In genomic region chr19:49542446-49542845, GRCh38 we compare ENCODE assay signal across 15 cellular contexts. TPM values are rescaled to one million over a fixed set of nuclear protein-coding genes. Genes with fewer than 3 reads are reported as not detected.
DNase-seq lines count a peak whose midpoint lies in the region; ATAC-seq lines count a peak whose summit lies in the region.
"Had no signal": no experiment of that assay in that cellular context is flagged by ENCODE, and none has a peak within 500 bp of the region (broad histone marks: within the 10 kb centered on the region; RNA-seq: fewer than 3 reads in every experiment).

No MANE protein-coding gene starts in this region.

- ATAC-seq in activated CD8-positive, alpha-beta memory T cell treated with anti-CD3 and anti-CD28 coated beads, Interleukin-2, amount 10 ng/mL, durations not matched to agents 7 days and 5 days = no peak
- ATAC-seq: CD8-positive, alpha-beta T cell had no signal

- no peak overlapping the region for H3K9ac ChIP-seq in neuronal stem cell (ENCODE audit: low read depth, low read length, poor library complexity)
- H3K9ac ChIP-seq: GM23248 had no signal

- H4K91ac ChIP-seq in neuronal stem cell (ENCODE audit: low read depth, low read length, poor library complexity) = no peak overlapping the region

- H2BK12ac ChIP-seq in neuronal stem cell (ENCODE audit: low read length) = no peak overlapping the region

- H2BK120ac ChIP-seq in neuronal stem cell (ENCODE audit: low read depth, low read length) = no peak overlapping the region

- H2BK5ac ChIP-seq in neuronal stem cell (ENCODE audit: low read length) = no peak overlapping the region

- peak overlapping the region; percentile 38 for H3K18ac ChIP-seq in neuronal stem cell (ENCODE audit: low read length)

- no peak overlapping the region for H3K4me3 Mint-ChIP-seq in activated CD4-positive, alpha-beta T cell treated with anti-CD3 and anti-CD28 coated beads, Interleukin-2, amount 10 ng/mL, durations not matched to agents 7 days and 5 days
- H3K4me3 Mint-ChIP-seq in activated CD4-positive, alpha-beta T cell treated with anti-CD3 and anti-CD28 coated beads, Interleukin-2, amount 10 ng/mL, durations not matched to agents 24 days and 14 days = no peak overlapping the region
- no peak overlapping the region for H3K4me3 Mint-ChIP-seq in dendritic cell treated with granulocyte-macrophage colony-stimulating factor and Interleukin-4, amounts not matched to agents 40 ng/mL and 50 ng/mL, for 4 days
- no peak overlapping the region for H3K4me3 Mint-ChIP-seq in activated CD8-positive, alpha-beta memory T cell treated with anti-CD3 and anti-CD28 coated beads, Interleukin-2, amount 10 ng/mL, durations not matched to agents 7 days and 5 days
- H3K4me3 Mint-ChIP-seq: CD14-positive monocyte; CD8-positive, alpha-beta T cell had no signal

- peak overlapping the region; percentile 56 for H3K14ac ChIP-seq in neuronal stem cell (ENCODE audit: low read length)

- H3K27ac ChIP-seq in neuronal stem cell (replicated peaks; ENCODE audit: low read length) = no peak overlapping the region
- H3K27ac ChIP-seq: 22Rv1, GM23248 had no signal

- H3K4me3 ChIP-seq in H7 (ENCODE audit: insufficient read depth, low read depth, low read length) (no peak overlapping the region), neuronal stem cell (ENCODE audit: low read length in 2 of 2) (no peak overlapping the region)
- H3K4me3 ChIP-seq: GM23248 had no signal

- H3K36me3 Mint-ChIP-seq in activated CD4-positive, alpha-beta T cell treated with anti-CD3 and anti-CD28 coated beads, Interleukin-2, amount 10 ng/mL, durations not matched to agents 7 days and 5 days (ENCODE audit: low read depth) = no peaks in the 10 kb centered on the region
- no peaks in the 10 kb centered on the region for H3K36me3 Mint-ChIP-seq in activated CD4-positive, alpha-beta T cell treated with anti-CD3 and anti-CD28 coated beads, Interleukin-2, amount 10 ng/mL, durations not matched to agents 24 days and 14 days (ENCODE audit: low read depth)
- H3K36me3 Mint-ChIP-seq in dendritic cell treated with granulocyte-macrophage colony-stimulating factor and Interleukin-4, amounts not matched to agents 40 ng/mL and 50 ng/mL, for 4 days (ENCODE audit: low read depth) = peaks cover 83% of the 10 kb centered on the region
- H3K36me3 Mint-ChIP-seq in activated CD8-positive, alpha-beta memory T cell treated with anti-CD3 and anti-CD28 coated beads, Interleukin-2, amount 10 ng/mL, durations not matched to agents 7 days and 5 days = no peaks in the 10 kb centered on the region
- H3K36me3 Mint-ChIP-seq: CD8-positive, alpha-beta T cell had no signal

- peak overlapping the region; percentile 75 for H3K23ac ChIP-seq in neuronal stem cell (ENCODE audit: low read depth, low read length, poor library complexity)

- peaks cover 0 to 4% of the 10 kb centered on the region in 2 donors for H3K4me1 ChIP-seq in neuronal stem cell (ENCODE audit: control insufficient read depth in 2 of 2, insufficient read depth in 1 of 2, low read depth in 1 of 2, low read length in 2 of 2)

- H2AFZ ChIP-seq in neuronal stem cell (ENCODE audit: low read length) = no peak overlapping the region
- H2AFZ ChIP-seq: GM23248 had no signal

- no peak overlapping the region for H2BK15ac ChIP-seq in neuronal stem cell (ENCODE audit: low read length)

- no CpG with 5 or more reads among the region's 16 CpGs for WGBS in neuronal stem cell (ENCODE audit: extremely low coverage in 2 of 2, insufficient read length in 2 of 2, insufficient replicate concordance in 1 of 2), 2 donors

- H3K27me3 ChIP-seq in H7 (ENCODE audit: control insufficient read depth, insufficient read depth, low read length) (no peaks in the 10 kb centered on the region), neuronal stem cell (ENCODE audit: control insufficient read depth in 3 of 3, insufficient read depth in 3 of 3, low read depth in 1 of 3, low read length in 3 of 3) (no peaks in the 10 kb centered on the region)

- no peak overlapping the region for H3K4me2 ChIP-seq in neuronal stem cell (ENCODE audit: insufficient read depth, low read length, poor library complexity, severe bottlenecking)

- CTCF ChIA-PET in activated CD4-positive, alpha-beta T cell treated with anti-CD3 and anti-CD28 coated beads, Interleukin-2, amount 10 ng/mL, durations not matched to agents 7 days and 5 days (lab: Charles Lee) = interaction anchor here (1.0 to 1.8 kb wide), 3 partner anchors 8 to 28 kb away, joined by 3 to 6 read pairs (median 5); no protein-coding TSS in a partner anchor
- CTCF ChIA-PET in activated CD8-positive, alpha-beta memory T cell treated with anti-CD3 and anti-CD28 coated beads, Interleukin-2, amount 10 ng/mL, durations not matched to agents 7 days and 5 days (lab: Charles Lee) = interaction anchor here (1.6 kb wide), 1 partner anchor 11 kb away, joined by 3 read pairs; no protein-coding TSS in a partner anchor

- H3K79me1 ChIP-seq in neuronal stem cell (ENCODE audit: low read depth, low read length) = no peaks in the 10 kb centered on the region

- no peaks in the 10 kb centered on the region for H3K9me3 ChIP-seq in neuronal stem cell (replicated peaks in 1 of 2; ENCODE audit: control insufficient read depth in 2 of 2, insufficient read depth in 1 of 2, low read depth in 1 of 2, low read length in 2 of 2)

- no peak overlapping the region for H2AK5ac ChIP-seq in neuronal stem cell (ENCODE audit: low read depth, low read length)

- H3K4me1 Mint-ChIP-seq in activated CD4-positive, alpha-beta T cell treated with anti-CD3 and anti-CD28 coated beads, Interleukin-2, amount 10 ng/mL, durations not matched to agents 7 days and 5 days = peaks cover 28% of the 10 kb centered on the region
- H3K4me1 Mint-ChIP-seq in activated CD4-positive, alpha-beta T cell treated with anti-CD3 and anti-CD28 coated beads, Interleukin-2, amount 10 ng/mL, durations not matched to agents 24 days and 14 days = peaks cover 14% of the 10 kb centered on the region
- H3K4me1 Mint-ChIP-seq in dendritic cell treated with granulocyte-macrophage colony-stimulating factor and Interleukin-4, amounts not matched to agents 40 ng/mL and 50 ng/mL, for 4 days (ENCODE audit: low read depth) = peaks cover 28% of the 10 kb centered on the region
- H3K4me1 Mint-ChIP-seq in activated CD8-positive, alpha-beta memory T cell treated with anti-CD3 and anti-CD28 coated beads, Interleukin-2, amount 10 ng/mL, durations not matched to agents 7 days and 5 days = peaks cover 11% of the 10 kb centered on the region

- H3K36me3 ChIP-seq in H7 (replicated peaks; ENCODE audit: control insufficient read depth, insufficient read depth, low read length) (peaks cover 1% of the 10 kb centered on the region; the same call in 1 of the 2 replicates), neuronal stem cell (replicated peaks in 1 of 2; ENCODE audit: control insufficient read depth in 2 of 2, insufficient read depth in 2 of 2, low read length in 2 of 2) (peaks cover 5 to 18% of the 10 kb centered on the region in 2 donors)

- intact Hi-C loops in activated CD4-positive, alpha-beta T cell treated with anti-CD3 and anti-CD28 coated beads, Interleukin-2, amount 10 ng/mL, durations not matched to agents 24 days and 14 days (cut with micrococcal nuclease) = no loop called here
- intact Hi-C loops in dendritic cell treated with granulocyte-macrophage colony-stimulating factor and Interleukin-4, amounts not matched to agents 40 ng/mL and 50 ng/mL, for 4 days (cut with micrococcal nuclease) = no loop called here

- no peak for DNase-seq in activated CD4-positive, alpha-beta T cell treated with anti-CD3 and anti-CD28 coated beads, Interleukin-2, amount 10 ng/mL, durations not matched to agents 7 days and 5 days
- DNase-seq in activated CD4-positive, alpha-beta T cell treated with anti-CD3 and anti-CD28 coated beads, Interleukin-2, amount 10 ng/mL, durations not matched to agents 24 days and 14 days = no peak
- DNase-seq in H7 = peak; percentile 43
- DNase-seq in neuronal stem cell (ENCODE audit: low spot score) = no peak
- DNase-seq in activated CD8-positive, alpha-beta memory T cell treated with anti-CD3 and anti-CD28 coated beads, Interleukin-2, amount 10 ng/mL, durations not matched to agents 7 days and 5 days = no peak
- DNase-seq in ureter (ENCODE audit: low spot score) = no peak
- no peak for DNase-seq in cerebellum (ENCODE audit: low spot score)
- DNase-seq: CD8-positive, alpha-beta T cell; COR-L47; DND-41; GDM1; GM23248 had no signal

- peak overlapping the region; percentile 41 for H3K27ac Mint-ChIP-seq in activated CD4-positive, alpha-beta T cell treated with anti-CD3 and anti-CD28 coated beads, Interleukin-2, amount 10 ng/mL, durations not matched to agents 7 days and 5 days
- H3K27ac Mint-ChIP-seq in activated CD4-positive, alpha-beta T cell treated with anti-CD3 and anti-CD28 coated beads, Interleukin-2, amount 10 ng/mL, durations not matched to agents 24 days and 14 days = no peak overlapping the region
- H3K27ac Mint-ChIP-seq in dendritic cell treated with granulocyte-macrophage colony-stimulating factor and Interleukin-4, amounts not matched to agents 40 ng/mL and 50 ng/mL, for 4 days = peak overlapping the region; percentile 7
- H3K27ac Mint-ChIP-seq in activated CD8-positive, alpha-beta memory T cell treated with anti-CD3 and anti-CD28 coated beads, Interleukin-2, amount 10 ng/mL, durations not matched to agents 7 days and 5 days = no peak overlapping the region
- H3K27ac Mint-ChIP-seq: CD8-positive, alpha-beta T cell had no signal

- no peaks in the 10 kb centered on the region for H3K9me3 Mint-ChIP-seq in activated CD4-positive, alpha-beta T cell treated with anti-CD3 and anti-CD28 coated beads, Interleukin-2, amount 10 ng/mL, durations not matched to agents 7 days and 5 days
- no peaks in the 10 kb centered on the region for H3K9me3 Mint-ChIP-seq in activated CD4-positive, alpha-beta T cell treated with anti-CD3 and anti-CD28 coated beads, Interleukin-2, amount 10 ng/mL, durations not matched to agents 24 days and 14 days
- H3K9me3 Mint-ChIP-seq in dendritic cell treated with granulocyte-macrophage colony-stimulating factor and Interleukin-4, amounts not matched to agents 40 ng/mL and 50 ng/mL, for 4 days = no peaks in the 10 kb centered on the region
- H3K9me3 Mint-ChIP-seq in activated CD8-positive, alpha-beta memory T cell treated with anti-CD3 and anti-CD28 coated beads, Interleukin-2, amount 10 ng/mL, durations not matched to agents 7 days and 5 days (ENCODE audit: low read depth) = no peaks in the 10 kb centered on the region
- H3K9me3 Mint-ChIP-seq: CD14-positive monocyte; CD8-positive, alpha-beta T cell had no signal

- POLR2A ChIA-PET in activated CD4-positive, alpha-beta T cell treated with anti-CD3 and anti-CD28 coated beads, Interleukin-2, amount 10 ng/mL, durations not matched to agents 7 days and 5 days (lab: Charles Lee) = no interaction called here

- H3K4ac ChIP-seq in neuronal stem cell (ENCODE audit: low read length) = no peak overlapping the region

- no peak overlapping the region for H4K8ac ChIP-seq in neuronal stem cell (ENCODE audit: low read depth, low read length)

- no peaks in the 10 kb centered on the region for H3K27me3 Mint-ChIP-seq in activated CD4-positive, alpha-beta T cell treated with anti-CD3 and anti-CD28 coated beads, Interleukin-2, amount 10 ng/mL, durations not matched to agents 7 days and 5 days
- no peaks in the 10 kb centered on the region for H3K27me3 Mint-ChIP-seq in activated CD4-positive, alpha-beta T cell treated with anti-CD3 and anti-CD28 coated beads, Interleukin-2, amount 10 ng/mL, durations not matched to agents 24 days and 14 days
- peaks cover 1% of the 10 kb centered on the region for H3K27me3 Mint-ChIP-seq in dendritic cell treated with granulocyte-macrophage colony-stimulating factor and Interleukin-4, amounts not matched to agents 40 ng/mL and 50 ng/mL, for 4 days
- H3K27me3 Mint-ChIP-seq in activated CD8-positive, alpha-beta memory T cell treated with anti-CD3 and anti-CD28 coated beads, Interleukin-2, amount 10 ng/mL, durations not matched to agents 7 days and 5 days = no peaks in the 10 kb centered on the region

RNA-seq across cellular contexts. Expression of gene RCN3, which starts 14.6 kb away (rescaled TPM):
- 1 to 10 TPM; 4.2 TPM for total RNA-seq in activated CD4-positive, alpha-beta T cell treated with anti-CD3 and anti-CD28 coated beads, Interleukin-2, amount 10 ng/mL, durations not matched to agents 7 days and 5 days
- total RNA-seq in activated CD4-positive, alpha-beta T cell treated with anti-CD3 and anti-CD28 coated beads, Interleukin-2, amount 10 ng/mL, durations not matched to agents 24 days and 14 days = 2.0 and 4.3 TPM in 2 replicates
- 28.2 and 29.2 TPM in 2 replicates for total RNA-seq in H7 (2014; rRNA removed; shearing (Covaris generic))
- polyA plus RNA-seq in neuronal stem cell (2013, experiment 1 of 2) = 6.8 TPM
- polyA plus RNA-seq in neuronal stem cell (2013, experiment 2 of 2) = 7.0 TPM
- total RNA-seq in activated CD8-positive, alpha-beta memory T cell treated with anti-CD3 and anti-CD28 coated beads, Interleukin-2, amount 10 ng/mL, durations not matched to agents 7 days and 5 days = under 1 TPM; 0.19 to 0.53 TPM
- total RNA-seq in ureter (18.6 TPM), cerebellum (3.3 TPM)
- polyA plus RNA-seq: CD14-positive monocyte had no signal

RNA-seq across cellular contexts. Expression of gene FCGRT, which starts 30.0 kb away (rescaled TPM):
- total RNA-seq in activated CD4-positive, alpha-beta T cell treated with anti-CD3 and anti-CD28 coated beads, Interleukin-2, amount 10 ng/mL, durations not matched to agents 7 days and 5 days = 10 to 100 TPM; 25.0 to 27.4 TPM
- total RNA-seq in activated CD4-positive, alpha-beta T cell treated with anti-CD3 and anti-CD28 coated beads, Interleukin-2, amount 10 ng/mL, durations not matched to agents 24 days and 14 days = 0.99 and 1.1 TPM in 2 replicates
- total RNA-seq in H7 (2014; rRNA removed; shearing (Covaris generic)) = 28.5 and 36.9 TPM in 2 replicates
- polyA plus RNA-seq in neuronal stem cell (2013, experiment 1 of 2) = 32.8 TPM
- polyA plus RNA-seq in neuronal stem cell (2013, experiment 2 of 2) = 29.3 TPM
- 1 to 10 TPM; 2.1 to 7.9 TPM for total RNA-seq in activated CD8-positive, alpha-beta memory T cell treated with anti-CD3 and anti-CD28 coated beads, Interleukin-2, amount 10 ng/mL, durations not matched to agents 7 days and 5 days
- total RNA-seq in ureter (106 TPM), cerebellum (22.7 TPM)

RNA-seq across cellular contexts. Expression of gene NOSIP, which starts 37.9 kb away (rescaled TPM):
- total RNA-seq in activated CD4-positive, alpha-beta T cell treated with anti-CD3 and anti-CD28 coated beads, Interleukin-2, amount 10 ng/mL, durations not matched to agents 7 days and 5 days = 100 to 1,000 TPM; 288 TPM
- 66.1 and 68.5 TPM in 2 replicates for total RNA-seq in activated CD4-positive, alpha-beta T cell treated with anti-CD3 and anti-CD28 coated beads, Interleukin-2, amount 10 ng/mL, durations not matched to agents 24 days and 14 days
- total RNA-seq in H7 (2014; rRNA removed; shearing (Covaris generic)) = 102 and 142 TPM in 2 replicates
- polyA plus RNA-seq in neuronal stem cell (2013, experiment 1 of 2) = 44.8 TPM
- polyA plus RNA-seq in neuronal stem cell (2013, experiment 2 of 2) = 45.0 TPM
- total RNA-seq in activated CD8-positive, alpha-beta memory T cell treated with anti-CD3 and anti-CD28 coated beads, Interleukin-2, amount 10 ng/mL, durations not matched to agents 7 days and 5 days = 10 to 100 TPM; 77.3 to 96.1 TPM
- 35.6 TPM for total RNA-seq in ureter
- 25.4 TPM for total RNA-seq in cerebellum

RNA-seq across cellular contexts. Expression of gene PRRG2, which starts 38.7 kb away (rescaled TPM):
- 1 to 10 TPM; 1.1 TPM for total RNA-seq in activated CD4-positive, alpha-beta T cell treated with anti-CD3 and anti-CD28 coated beads, Interleukin-2, amount 10 ng/mL, durations not matched to agents 7 days and 5 days
- 0.56 and 1.0 TPM in 2 replicates for total RNA-seq in activated CD4-positive, alpha-beta T cell treated with anti-CD3 and anti-CD28 coated beads, Interleukin-2, amount 10 ng/mL, durations not matched to agents 24 days and 14 days
- 0.55 and 1.2 TPM in 2 replicates for total RNA-seq in H7 (2014; rRNA removed; shearing (Covaris generic))
- 0.73 TPM for polyA plus RNA-seq in neuronal stem cell (2013, experiment 1 of 2)
- 1.00 TPM for polyA plus RNA-seq in neuronal stem cell (2013, experiment 2 of 2)
- 1 to 10 TPM in 1 of 2 experiments, under 1 TPM in 1; 0.49 to 2.4 TPM for total RNA-seq in activated CD8-positive, alpha-beta memory T cell treated with anti-CD3 and anti-CD28 coated beads, Interleukin-2, amount 10 ng/mL, durations not matched to agents 7 days and 5 days
- total RNA-seq in ureter (13.2 TPM), cerebellum (0.45 TPM)
- total RNA-seq: GM23248 had no signal
- polyA plus RNA-seq: CD14-positive monocyte had no signal

RNA-seq across cellular contexts. Expression of gene RPS11, which starts 46.2 kb away (rescaled TPM):
- total RNA-seq in activated CD4-positive, alpha-beta T cell treated with anti-CD3 and anti-CD28 coated beads, Interleukin-2, amount 10 ng/mL, durations not matched to agents 7 days and 5 days = 1,000 to 10,000 TPM; 1,996 to 2,084 TPM
- total RNA-seq in activated CD4-positive, alpha-beta T cell treated with anti-CD3 and anti-CD28 coated beads, Interleukin-2, amount 10 ng/mL, durations not matched to agents 24 days and 14 days = 2,059 and 2,078 TPM in 2 replicates
- 2,449 and 2,647 TPM in 2 replicates for total RNA-seq in H7 (2014; rRNA removed; shearing (Covaris generic))
- polyA plus RNA-seq in neuronal stem cell (2013, experiment 1 of 2) = 5,708 TPM
- 5,584 TPM for polyA plus RNA-seq in neuronal stem cell (2013, experiment 2 of 2)
- total RNA-seq in activated CD8-positive, alpha-beta memory T cell treated with anti-CD3 and anti-CD28 coated beads, Interleukin-2, amount 10 ng/mL, durations not matched to agents 7 days and 5 days = 1,000 to 10,000 TPM; 1,876 to 2,018 TPM
- 1,912 TPM for total RNA-seq in ureter
- total RNA-seq in cerebellum = 1,480 TPM

Comparison
In these comparisons a context has a peak if more than half of its experiments do, and no peak if none do; other contexts are left out.
1. H3K27ac Mint-ChIP-seq: peak in activated CD4-positive, alpha-beta T cell treated with anti-CD3 and anti-CD28 coated beads, Interleukin-2, amount 10 ng/mL, durations not matched to agents 7 days and 5 days (single experiment) and dendritic cell treated with granulocyte-macrophage colony-stimulating factor and Interleukin-4, amounts not matched to agents 40 ng/mL and 50 ng/mL, for 4 days (single experiment); none in activated CD4-positive, alpha-beta T cell treated with anti-CD3 and anti-CD28 coated beads, Interleukin-2, amount 10 ng/mL, durations not matched to agents 24 days and 14 days (single experiment) and activated CD8-positive, alpha-beta memory T cell treated with anti-CD3 and anti-CD28 coated beads, Interleukin-2, amount 10 ng/mL, durations not matched to agents 7 days and 5 days (single experiment).